In the genomic region with DNA sequence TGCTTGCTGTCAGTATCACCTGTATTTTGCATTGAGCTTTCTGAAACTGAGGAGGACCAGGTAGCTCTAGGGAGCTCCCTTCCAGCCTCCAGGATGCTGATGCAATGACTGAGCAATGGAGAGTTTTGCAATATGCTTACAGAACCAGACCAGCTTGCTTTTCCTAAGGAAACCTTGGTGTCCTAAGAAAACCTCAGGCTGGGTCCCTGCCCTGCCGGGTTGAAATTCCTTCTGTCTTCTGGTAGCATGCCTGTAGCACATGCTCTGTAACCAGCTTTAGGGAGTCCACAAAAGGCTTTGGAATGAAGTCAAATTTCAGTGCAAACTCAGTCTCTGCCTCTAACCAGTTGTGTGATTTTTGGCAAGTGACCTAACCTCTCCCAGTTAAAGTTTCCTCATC, we compare ENCODE assay signal across 7 cellular contexts.
DNase-seq lines count a peak whose midpoint lies in the region; ATAC-seq, FAIRE-seq and TF ChIP-seq lines count a peak whose summit lies in the region.

No MANE protein-coding gene starts in this region.

- peaks cover 6 to 35% (median 17%) of the 10 kb centered on the region in 4 donors for H3K4me1 ChIP-seq in upper lobe of left lung

- H3K27ac Mint-ChIP-seq in activated CD8-positive, alpha-beta memory T cell treated with anti-CD3 and anti-CD28 coated beads, Interleukin-2, amount 10 ng/mL, durations not matched to agents 7 days and 5 days = no peak overlapping the region

- H3K36me3 Mint-ChIP-seq in activated CD8-positive, alpha-beta memory T cell treated with anti-CD3 and anti-CD28 coated beads, Interleukin-2, amount 10 ng/mL, durations not matched to agents 7 days and 5 days = peaks cover 5% of the 10 kb centered on the region

- H3K27me3 Mint-ChIP-seq in activated CD8-positive, alpha-beta memory T cell treated with anti-CD3 and anti-CD28 coated beads, Interleukin-2, amount 10 ng/mL, durations not matched to agents 7 days and 5 days = peaks cover 17% of the 10 kb centered on the region

- peak overlapping the region; percentile 23 to 64 (median 40) for H3K27ac ChIP-seq in upper lobe of left lung

- H3K4me3 ChIP-seq in upper lobe of left lung = no peak overlapping the region

- CTCF ChIA-PET in activated CD8-positive, alpha-beta memory T cell treated with anti-CD3 and anti-CD28 coated beads, Interleukin-2, amount 10 ng/mL, durations not matched to agents 7 days and 5 days (lab: Charles Lee) = no interaction called here

- ATAC-seq in upper lobe of left lung (ENCODE audit: low FRiP score in 2 of 2) (peak; percentile 86 to 93), GM19328 (IDR thresholded peaks at IDR 0.05; ENCODE audit: unreplicated experiment) (no peak)
- ATAC-seq in activated CD4-positive, CD25-positive, alpha-beta regulatory T cell treated with anti-CD3 and anti-CD28 coated beads, Interleukin-2, amount 50 U/mL, for 24 hours = no peak
- no peak for ATAC-seq in activated CD8-positive, alpha-beta memory T cell treated with anti-CD3 and anti-CD28 coated beads, Interleukin-2, amount 10 ng/mL, durations not matched to agents 7 days and 5 days

- H3K9me3 Mint-ChIP-seq in activated CD8-positive, alpha-beta memory T cell treated with anti-CD3 and anti-CD28 coated beads, Interleukin-2, amount 10 ng/mL, durations not matched to agents 7 days and 5 days (ENCODE audit: low read depth) = peaks cover 6% of the 10 kb centered on the region

- H3K4me3 Mint-ChIP-seq in activated CD8-positive, alpha-beta memory T cell treated with anti-CD3 and anti-CD28 coated beads, Interleukin-2, amount 10 ng/mL, durations not matched to agents 7 days and 5 days = no peak overlapping the region

- no peaks in the 10 kb centered on the region for H3K36me3 ChIP-seq in upper lobe of left lung

- peak in 1 of 4 donors; percentile 65 for TF ChIP-seq EP300 in upper lobe of left lung (IDR thresholded peaks at IDR 0.05)

- H3K27me3 ChIP-seq in upper lobe of left lung = no peaks in the 10 kb centered on the region

- peaks cover 0 to 4% (median 3%) of the 10 kb centered on the region in 4 donors for H3K9me3 ChIP-seq in upper lobe of left lung

- DNase-seq in HTR-8/SVneo (ENCODE audit: insufficient read length, low spot score) = peak; percentile 81
- DNase-seq in amniotic epithelial cell (ENCODE audit: low read depth) = peak; percentile 98
- DNase-seq in iPS-NIHi11 (ENCODE audit: low spot score) = peak; percentile 39
- peak in 1 of 2 donors; percentile 86 for DNase-seq in upper lobe of left lung
- no peak for DNase-seq in activated CD8-positive, alpha-beta memory T cell treated with anti-CD3 and anti-CD28 coated beads, Interleukin-2, amount 10 ng/mL, durations not matched to agents 7 days and 5 days

- H3K4me1 Mint-ChIP-seq in activated CD8-positive, alpha-beta memory T cell treated with anti-CD3 and anti-CD28 coated beads, Interleukin-2, amount 10 ng/mL, durations not matched to agents 7 days and 5 days = no peaks in the 10 kb centered on the region

- no peak for TF ChIP-seq CTCF in upper lobe of left lung (IDR thresholded peaks at IDR 0.05)

- WGBS in upper lobe of left lung, 2 donors = 29 to 36% methylated on average over 1 of the region's 1 CpG

- TF ChIP-seq POLR2A in upper lobe of left lung (IDR thresholded peaks at IDR 0.05) = no peak

- FAIRE-seq in HTR-8/SVneo (lab: Jason Lieb, UNC) = peak; percentile 66

Comparison
In these comparisons a context has a peak if more than half of its experiments do, and no peak if none do; other contexts are left out.
1. ATAC-seq: peak in upper lobe of left lung (2 of 2); none in activated CD4-positive, CD25-positive, alpha-beta regulatory T cell treated with anti-CD3 and anti-CD28 coated beads, Interleukin-2, amount 50 U/mL, for 24 hours (0 of 2), GM19328 (single experiment) and activated CD8-positive, alpha-beta memory T cell treated with anti-CD3 and anti-CD28 coated beads, Interleukin-2, amount 10 ng/mL, durations not matched to agents 7 days and 5 days (single experiment).